ENCODE assay signal across 21 cellular contexts in the genomic region with DNA sequence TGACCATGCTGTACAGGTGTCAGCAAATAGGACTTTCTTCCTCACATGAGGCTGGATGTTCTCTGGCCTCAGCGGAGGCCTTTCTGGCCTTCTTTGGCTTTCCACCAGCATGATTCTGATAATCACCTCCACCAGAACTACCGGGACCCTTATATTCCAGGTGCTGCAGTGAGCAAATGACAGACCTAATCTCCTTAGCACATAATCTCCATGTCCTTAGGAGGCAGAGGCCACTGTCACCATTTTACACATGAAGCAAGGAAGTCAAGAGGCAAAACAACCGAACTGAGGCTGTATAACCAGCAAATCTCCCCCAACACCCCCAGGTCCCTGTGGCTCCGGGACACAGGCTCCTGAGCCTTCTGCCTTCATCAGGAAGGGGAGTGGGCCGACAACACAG.
A peak's percentile ranks its signal among the peaks of the same experiment; 100 is the strongest.
DNase-seq lines count a peak whose midpoint lies in the region; ATAC-seq, FAIRE-seq and TF ChIP-seq lines count a peak whose summit lies in the region.
"Had no signal": no experiment of that assay in that cellular context is flagged by ENCODE, and none has a peak within 500 bp of the region (broad histone marks: within the 10 kb centered on the region; RNA-seq: fewer than 3 reads in every experiment).

No MANE protein-coding gene starts in this region.

- ATAC-seq in HG03378 (IDR thresholded peaks at IDR 0.05; ENCODE audit: unreplicated experiment) (no peak), Right ventricle myocardium inferior (no peak)
- ATAC-seq: A549 had no signal

- no peak overlapping the region for H4K8ac ChIP-seq in neuronal stem cell (ENCODE audit: low read depth, low read length)

- no peak overlapping the region for H4K91ac ChIP-seq in neuronal stem cell (ENCODE audit: low read depth, low read length, poor library complexity)

- no peak for FAIRE-seq in small intestine (lab: Jason Lieb, UNC)
- FAIRE-seq: A549, RCC 7860 had no signal

- H3K36me3 ChIP-seq in neuronal stem cell (replicated peaks in 1 of 2; ENCODE audit: control insufficient read depth in 2 of 2, insufficient read depth in 2 of 2, low read length in 2 of 2) (no peaks in the 10 kb centered on the region), small intestine (ENCODE audit: control insufficient read depth in 2 of 2, insufficient read depth in 2 of 2, low read length in 2 of 2) (no peaks in the 10 kb centered on the region)

- no peak overlapping the region for H2AFZ ChIP-seq in neuronal stem cell (ENCODE audit: low read length)

- H2AK5ac ChIP-seq in neuronal stem cell (ENCODE audit: low read depth, low read length), result peak overlapping the region; percentile 94

- no peak overlapping the region for H2BK5ac ChIP-seq in neuronal stem cell (ENCODE audit: low read length)

- H3K36me3 Mint-ChIP-seq in CD14-positive monocyte, result peaks cover 30 to 69% of the 10 kb centered on the region in 2 donors

- no peak for TF ChIP-seq CTCF in CD14-positive monocyte (IDR thresholded peaks at IDR 0.05)

- H3K14ac ChIP-seq in neuronal stem cell (ENCODE audit: low read length), result no peak overlapping the region

- H3K18ac ChIP-seq in neuronal stem cell (ENCODE audit: low read length), result peak overlapping the region; percentile 86

- H3K27ac ChIP-seq in angular gyrus (ENCODE audit: low read depth, low read length) (peak overlapping the region; percentile 32), neuronal stem cell (replicated peaks; ENCODE audit: low read length) (no peak overlapping the region), small intestine (ENCODE audit: low read depth in 1 of 2, low read length in 1 of 2) (no peak overlapping the region)
- H3K27ac ChIP-seq: C4-2B had no signal

- peaks cover 7% of the 10 kb centered on the region for H3K79me1 ChIP-seq in neuronal stem cell (ENCODE audit: low read depth, low read length)

- peak overlapping the region; percentile 35 for H2BK120ac ChIP-seq in neuronal stem cell (ENCODE audit: low read depth, low read length)

- H3K4me3 ChIP-seq in neuronal stem cell (ENCODE audit: low read length in 2 of 2) (no peak overlapping the region), small intestine (ENCODE audit: low read depth in 1 of 2, low read length in 2 of 2) (no peak overlapping the region)
- H3K4me3 ChIP-seq: A549 had no signal

- intact Hi-C loops in CD14-positive monocyte (cut with micrococcal nuclease) (no loop called here), Right ventricle myocardium inferior (cut with DNase I) (no loop called here)

- H3K4me1 Mint-ChIP-seq in CD14-positive monocyte, result peaks cover 18% of the 10 kb centered on the region

- no peak overlapping the region for H3K9ac ChIP-seq in neuronal stem cell (ENCODE audit: low read depth, low read length, poor library complexity)

- peak overlapping the region in 4 of 7 donors; percentile 7 to 78 (median 58) for H3K27ac Mint-ChIP-seq in CD14-positive monocyte

- H2BK12ac ChIP-seq in neuronal stem cell (ENCODE audit: low read length), result no peak overlapping the region

- peaks cover 16 to 17% of the 10 kb centered on the region in 2 donors for H3K4me1 ChIP-seq in neuronal stem cell (ENCODE audit: control insufficient read depth in 2 of 2, insufficient read depth in 1 of 2, low read depth in 1 of 2, low read length in 2 of 2)
- H3K4me1 ChIP-seq in small intestine (ENCODE audit: control insufficient read depth in 2 of 2, insufficient read depth in 1 of 2, low read depth in 1 of 2, low read length in 1 of 2), result peaks cover 0 to 2% of the 10 kb centered on the region in 2 donors
- H3K4me1 ChIP-seq: Caco-2 had no signal

- no peak overlapping the region for H3K4ac ChIP-seq in neuronal stem cell (ENCODE audit: low read length)

- peaks cover 0 to 2% (median 0%) of the 10 kb centered on the region in 3 donors for H3K27me3 Mint-ChIP-seq in CD14-positive monocyte (ENCODE audit: low read depth in 3 of 3)

- H3K27me3 ChIP-seq in neuronal stem cell (ENCODE audit: control insufficient read depth in 3 of 3, insufficient read depth in 3 of 3, low read depth in 1 of 3, low read length in 3 of 3), result no peaks in the 10 kb centered on the region
- no peaks in the 10 kb centered on the region for H3K27me3 ChIP-seq in small intestine (ENCODE audit: control insufficient read depth in 2 of 2, insufficient read depth in 2 of 2, low read length in 2 of 2)

- peak overlapping the region; percentile 25 for H2BK15ac ChIP-seq in neuronal stem cell (ENCODE audit: low read length)

- H3K4me2 ChIP-seq in neuronal stem cell (ENCODE audit: insufficient read depth, low read length, poor library complexity, severe bottlenecking), result no peak overlapping the region
- H3K4me2 ChIP-seq: A549 had no signal

- no peak overlapping the region for H3K4me3 Mint-ChIP-seq in CD14-positive monocyte

- no peak for DNase-seq in CD14-positive monocyte (ENCODE audit: low spot score)
- DNase-seq in NCI-H82 (lab: John Stamatoyannopoulos, UW), result peak; percentile 88
- no peak for DNase-seq in neuronal stem cell (ENCODE audit: low spot score)
- no peak for DNase-seq in small intestine
- no peak for DNase-seq in midbrain (lab: John Stamatoyannopoulos, UW)
- no peak for DNase-seq in Right ventricle myocardium inferior (ENCODE audit: missing footprints)
- DNase-seq: Caco-2, EL, HCEC 1CT, IMR-90, Kasumi-1, NCI-H1105 treated with DMSO at 0.1 percent for 48 hours, NCI-H1694 treated with DMSO at 0.1 percent for 48 hours, NCI-H2107, NCI-H2227 treated with DMSO at 0.1 percent for 48 hours, SIG-M5 had no signal

- WGBS in neuronal stem cell (ENCODE audit: extremely low coverage in 2 of 2, insufficient read length in 2 of 2, insufficient replicate concordance in 1 of 2), 2 donors, result no CpG with 5 or more reads among the region's 5 CpGs
- 94 to 98% (median 94%) methylated on average over 5 of the region's 5 CpGs for WGBS in small intestine, 3 donors

- peak overlapping the region; percentile 37 for H3K23ac ChIP-seq in neuronal stem cell (ENCODE audit: low read depth, low read length, poor library complexity)

- H3K9me3 ChIP-seq in neuronal stem cell (replicated peaks in 1 of 2; ENCODE audit: control insufficient read depth in 2 of 2, insufficient read depth in 1 of 2, low read depth in 1 of 2, low read length in 2 of 2) (no peaks in the 10 kb centered on the region), small intestine (ENCODE audit: control insufficient read depth, low read depth) (no peaks in the 10 kb centered on the region)
- H3K9me3 ChIP-seq: A549, Caco-2 had no signal

- H3K9me3 Mint-ChIP-seq in CD14-positive monocyte, result peaks cover 0 to 4% (median 0%) of the 10 kb centered on the region in 7 donors
